ENCODE assay signal across 12 cellular contexts in the genomic region with DNA sequence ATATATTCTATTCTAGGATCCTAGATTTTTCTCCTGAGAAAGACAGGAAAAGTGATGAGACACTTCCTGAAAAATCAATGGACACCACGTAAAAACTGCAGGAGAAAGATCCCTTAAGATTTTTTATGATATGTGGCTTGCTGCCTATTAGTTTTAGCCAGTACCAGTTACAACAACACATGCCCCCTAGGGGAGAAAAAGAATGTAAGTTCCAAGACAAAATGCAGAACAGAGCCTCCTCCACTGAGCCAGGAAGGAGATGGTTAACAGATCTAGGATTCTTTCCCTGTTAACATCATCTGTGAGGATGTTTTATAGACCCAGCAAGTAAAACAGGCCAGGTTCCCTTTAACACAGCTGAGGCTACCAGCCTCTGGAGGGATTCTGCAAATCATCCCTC.
DNase-seq lines count a peak whose midpoint lies in the region; FAIRE-seq and TF ChIP-seq lines count a peak whose summit lies in the region.
"Had no signal": no experiment of that assay in that cellular context is flagged by ENCODE, and none has a peak within 500 bp of the region (broad histone marks: within the 10 kb centered on the region; RNA-seq: fewer than 3 reads in every experiment).

No MANE protein-coding gene starts in this region.

- 46 to 49% methylated on average over 1 of the region's 1 CpG for WGBS in thyroid gland, 2 donors

- no peaks in the 10 kb centered on the region for H3K79me2 ChIP-seq in endothelial cell of umbilical vein (ENCODE audit: control insufficient read depth, insufficient read depth, low read length)

- no peak overlapping the region for H3K4me3 Mint-ChIP-seq in osteocyte (ENCODE audit: unreplicated experiment)
- no peak overlapping the region for H3K4me3 Mint-ChIP-seq in mesothelial cell of epicardium

- dilution Hi-C loops in endothelial cell of umbilical vein (cut with MboI; ENCODE audit: extremely low pct_ligation_motif_present, low sequenced_read_pairs) = no loop called here

- CTCF ChIA-PET in endothelial cell of umbilical vein (lab: Charles Lee) (no interaction called here), HEK293T (lab: Yijun Ruan, JAX) (interaction anchor here (1.3 kb wide), 1 partner anchor 10 kb away, joined by 3 read pairs; no protein-coding TSS in a partner anchor)

- intact Hi-C loops in endothelial cell of umbilical vein (cut with micrococcal nuclease) = no loop called here
- intact Hi-C loops in thyroid gland (cut with DNase I) = no loop called here

- BruUV-seq in endothelial cell of umbilical vein (replicated peaks; lab: Mats Ljungman, UMichigan) = no TSS peak

- no peaks in the 10 kb centered on the region for H3K36me3 ChIP-seq in endothelial cell of umbilical vein (ENCODE audit: control insufficient read depth in 2 of 2, extremely low read depth in 1 of 2, insufficient read depth in 2 of 2, low read length in 2 of 2)
- H3K36me3 ChIP-seq in thyroid gland = no peaks in the 10 kb centered on the region
- H3K36me3 ChIP-seq: esophagus muscularis mucosa, thoracic aorta had no signal

- H3K9me1 ChIP-seq in endothelial cell of umbilical vein (replicated peaks; ENCODE audit: control insufficient read depth, extremely low read depth, insufficient read depth, low read length) = no peaks in the 10 kb centered on the region

- DNase-seq in HTR-8/SVneo (ENCODE audit: insufficient read length, low spot score) (peak; percentile 1), endothelial cell of umbilical vein (ENCODE audit: low read depth, low spot score) (no peak), osteocyte (ENCODE audit: extremely low spot score, unreplicated experiment) (no peak), mesothelial cell of epicardium (ENCODE audit: low spot score in 2 of 2, unreplicated experiment in 2 of 2) (no peak), HEK293T (ENCODE audit: extremely low spot score) (no peak), thyroid gland (no peak), NCI-H446 treated with DMSO at 0.1 percent for 48 hours (lab: John Stamatoyannopoulos, UW) (no peak)
- DNase-seq: aorta, SIG-M5 had no signal

- H3K9me3 Mint-ChIP-seq in osteocyte (ENCODE audit: unreplicated experiment) (peaks cover 18% of the 10 kb centered on the region), mesothelial cell of epicardium (peaks cover 26% of the 10 kb centered on the region)

- POLR2A ChIA-PET in endothelial cell of umbilical vein (lab: Charles Lee) = no interaction called here
- POLR2A ChIA-PET in HEK293T (lab: Yijun Ruan, JAX) = no interaction called here

- H3K9ac ChIP-seq in endothelial cell of umbilical vein (replicated peaks; ENCODE audit: extremely low read depth, insufficient read depth, low read length) = no peak overlapping the region

- no peak overlapping the region for H2AFZ ChIP-seq in endothelial cell of umbilical vein (ENCODE audit: low read depth, low read length)

- peaks cover 2% of the 10 kb centered on the region for H3K27me3 Mint-ChIP-seq in osteocyte (ENCODE audit: unreplicated experiment)
- H3K27me3 Mint-ChIP-seq in mesothelial cell of epicardium (ENCODE audit: low read depth) = peaks cover 4% of the 10 kb centered on the region

- H3K9me3 ChIP-seq in endothelial cell of umbilical vein (replicated peaks; ENCODE audit: control insufficient read depth, insufficient read depth, low read length) (no peaks in the 10 kb centered on the region), thyroid gland (no peaks in the 10 kb centered on the region)
- H3K9me3 ChIP-seq: esophagus muscularis mucosa, thoracic aorta had no signal

- no peak for TF ChIP-seq POLR2A in endothelial cell of umbilical vein (IDR thresholded peaks at IDR 0.05; ENCODE audit: low read depth, low read length)
- no peak for TF ChIP-seq POLR2A in thyroid gland (IDR thresholded peaks at IDR 0.05)

- no peak overlapping the region for H3K4me3 ChIP-seq in endothelial cell of umbilical vein (replicated peaks in 1 of 3; ENCODE audit: insufficient read depth in 1 of 3, low read depth in 1 of 3, low read length in 3 of 3)
- H3K4me3 ChIP-seq in thyroid gland (replicated peaks in 1 of 3) = no peak overlapping the region
- H3K4me3 ChIP-seq: esophagus muscularis mucosa, thoracic aorta had no signal

- H3K27ac ChIP-seq in endothelial cell of umbilical vein (ENCODE audit: insufficient read depth, low read depth, low read length) (no peak overlapping the region), thyroid gland (no peak overlapping the region)
- H3K27ac ChIP-seq: esophagus muscularis mucosa, thoracic aorta had no signal

- no peaks in the 10 kb centered on the region for H4K20me1 ChIP-seq in endothelial cell of umbilical vein (replicated peaks; ENCODE audit: control insufficient read depth, extremely low read depth, insufficient read depth, low read length)

- H3K4me1 Mint-ChIP-seq in osteocyte (ENCODE audit: unreplicated experiment) = peaks cover 6% of the 10 kb centered on the region
- H3K4me1 Mint-ChIP-seq in mesothelial cell of epicardium = peaks cover 15% of the 10 kb centered on the region

- no peaks in the 10 kb centered on the region for H3K27me3 ChIP-seq in endothelial cell of umbilical vein (ENCODE audit: control insufficient read depth in 2 of 2, insufficient read depth in 2 of 2, low read length in 2 of 2)
- H3K27me3 ChIP-seq in thyroid gland = no peaks in the 10 kb centered on the region
- H3K27me3 ChIP-seq: esophagus muscularis mucosa had no signal

- TF ChIP-seq CTCF in GM12872 (IDR thresholded peaks at IDR 0.05; ENCODE audit: insufficient read depth, low read depth, low read length) = 0 out of 3 replicates have a peak, but pooled peaks have one; percentile 14
- TF ChIP-seq CTCF in endothelial cell of umbilical vein (IDR thresholded peaks at IDR 0.05; ENCODE audit: extremely low read depth in 1 of 2, insufficient read depth in 1 of 2, low read depth in 1 of 2, low read length in 2 of 2) = no peak
- peak; percentile 60 for TF ChIP-seq CTCF in osteocyte (IDR thresholded peaks at IDR 0.05)
- no peak for TF ChIP-seq CTCF in mesothelial cell of epicardium (IDR thresholded peaks at IDR 0.05; ENCODE audit: unreplicated experiment)
- peak in 1 of 6 experiments; percentile 12 for TF ChIP-seq CTCF in thyroid gland (IDR thresholded peaks at IDR 0.05)

- H3K27ac Mint-ChIP-seq in osteocyte (ENCODE audit: unreplicated experiment) (no peak overlapping the region), mesothelial cell of epicardium (no peak overlapping the region)

- FAIRE-seq in HTR-8/SVneo (lab: Jason Lieb, UNC) (no peak), endothelial cell of umbilical vein (lab: Jason Lieb, UNC) (peak; percentile 12)

- no peaks in the 10 kb centered on the region for H3K36me3 Mint-ChIP-seq in osteocyte (ENCODE audit: unreplicated experiment)
- peaks cover 7% of the 10 kb centered on the region for H3K36me3 Mint-ChIP-seq in mesothelial cell of epicardium

- H3K4me1 ChIP-seq in endothelial cell of umbilical vein (ENCODE audit: control insufficient read depth, extremely low read depth, insufficient read depth, low read length) (no peaks in the 10 kb centered on the region), thyroid gland (no peaks in the 10 kb centered on the region)
- H3K4me1 ChIP-seq: esophagus muscularis mucosa had no signal

- no peak overlapping the region for H3K4me2 ChIP-seq in endothelial cell of umbilical vein (ENCODE audit: insufficient read depth, low read length)

TF ChIP-seq in endothelial cell of umbilical vein, 7 proteins besides CTCF, POLR2A, EP300 and RAD21:
- TF ChIP-seq POLR2AphosphoS5 (IDR thresholded peaks at IDR 0.05; ENCODE audit: insufficient read depth, low read depth, low read length) (no peak), JUN (IDR thresholded peaks at IDR 0.05; ENCODE audit: borderline replicate concordance, insufficient read depth, insufficient read length, low read depth) (no peak), EZH2 (IDR thresholded peaks at IDR 0.05; ENCODE audit: borderline replicate concordance, low read depth, low read length, severe bottlenecking) (no peak), FOS (IDR thresholded peaks at IDR 0.05; ENCODE audit: borderline replicate concordance, insufficient read depth, low read length) (no peak), MYC (IDR thresholded peaks at IDR 0.05; ENCODE audit: low read depth, low read length) (no peak), GATA2 (IDR thresholded peaks at IDR 0.05; ENCODE audit: insufficient read depth, insufficient read length, low read depth, low read length) (no peak)
- TF ChIP-seq, protein P1, sequence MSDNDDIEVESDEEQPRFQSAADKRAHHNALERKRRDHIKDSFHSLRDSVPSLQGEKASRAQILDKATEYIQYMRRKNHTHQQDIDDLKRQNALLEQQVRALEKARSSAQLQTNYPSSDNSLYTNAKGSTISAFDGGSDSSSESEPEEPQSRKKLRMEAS (IDR thresholded peaks at IDR 0.05; ENCODE audit: insufficient read depth, insufficient read length) = no peak

TF ChIP-seq in HEK293T, 16 proteins besides CTCF, POLR2A, EP300 and RAD21:
- no peak for TF ChIP-seq BHLHE40 (IDR thresholded peaks at IDR 0.05; ENCODE audit: borderline replicate concordance)
- TF ChIP-seq FOXK2 (IDR thresholded peaks at IDR 0.05) = no peak
- no peak for TF ChIP-seq CTBP1 (IDR thresholded peaks at IDR 0.05; ENCODE audit: borderline replicate concordance)
- no peak for TF ChIP-seq LEF1 (IDR thresholded peaks at IDR 0.05; ENCODE audit: borderline replicate concordance)
- TF ChIP-seq HDGF (IDR thresholded peaks at IDR 0.05; ENCODE audit: borderline replicate concordance) = no peak
- no peak for TF ChIP-seq ZNF384 (IDR thresholded peaks at IDR 0.05)
- TF ChIP-seq FOXM1 (IDR thresholded peaks at IDR 0.05; ENCODE audit: borderline replicate concordance) = no peak
- TF ChIP-seq, protein P2, sequence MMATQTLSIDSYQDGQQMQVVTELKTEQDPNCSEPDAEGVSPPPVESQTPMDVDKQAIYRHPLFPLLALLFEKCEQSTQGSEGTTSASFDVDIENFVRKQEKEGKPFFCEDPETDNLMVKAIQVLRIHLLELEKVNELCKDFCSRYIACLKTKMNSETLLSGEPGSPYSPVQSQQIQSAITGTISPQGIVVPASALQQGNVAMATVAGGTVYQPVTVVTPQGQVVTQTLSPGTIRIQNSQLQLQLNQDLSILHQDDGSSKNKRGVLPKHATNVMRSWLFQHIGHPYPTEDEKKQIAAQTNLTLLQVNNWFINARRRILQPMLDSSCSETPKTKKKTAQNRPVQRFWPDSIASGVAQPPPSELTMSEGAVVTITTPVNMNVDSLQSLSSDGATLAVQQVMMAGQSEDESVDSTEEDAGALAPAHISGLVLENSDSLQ (IDR thresholded peaks at IDR 0.05) = no peak
- TF ChIP-seq SP1 (IDR thresholded peaks at IDR 0.05) = no peak
- no peak for TF ChIP-seq ARNT (IDR thresholded peaks at IDR 0.05)
- TF ChIP-seq SUZ12 (IDR thresholded peaks at IDR 0.05) = no peak
- TF ChIP-seq FOXA1 (IDR thresholded peaks at IDR 0.05) = no peak
- TF ChIP-seq NFRKB (IDR thresholded peaks at IDR 0.05) = no peak
- no peak for TF ChIP-seq ELF4 (IDR thresholded peaks at IDR 0.05)
- TF ChIP-seq L3MBTL2 (conservative IDR thresholded peaks at IDR 0.05) = no peak
- TF ChIP-seq TARDBP (IDR thresholded peaks at IDR 0.05) = no peak

Comparison
In these comparisons a context has a peak if more than half of its experiments do, and no peak if none do; other contexts are left out.
1. CTCF ChIP-seq: peak in GM12872 (single experiment) and osteocyte (single experiment); none in endothelial cell of umbilical vein (0 of 2) and mesothelial cell of epicardium (single experiment).